In the genomic region with DNA sequence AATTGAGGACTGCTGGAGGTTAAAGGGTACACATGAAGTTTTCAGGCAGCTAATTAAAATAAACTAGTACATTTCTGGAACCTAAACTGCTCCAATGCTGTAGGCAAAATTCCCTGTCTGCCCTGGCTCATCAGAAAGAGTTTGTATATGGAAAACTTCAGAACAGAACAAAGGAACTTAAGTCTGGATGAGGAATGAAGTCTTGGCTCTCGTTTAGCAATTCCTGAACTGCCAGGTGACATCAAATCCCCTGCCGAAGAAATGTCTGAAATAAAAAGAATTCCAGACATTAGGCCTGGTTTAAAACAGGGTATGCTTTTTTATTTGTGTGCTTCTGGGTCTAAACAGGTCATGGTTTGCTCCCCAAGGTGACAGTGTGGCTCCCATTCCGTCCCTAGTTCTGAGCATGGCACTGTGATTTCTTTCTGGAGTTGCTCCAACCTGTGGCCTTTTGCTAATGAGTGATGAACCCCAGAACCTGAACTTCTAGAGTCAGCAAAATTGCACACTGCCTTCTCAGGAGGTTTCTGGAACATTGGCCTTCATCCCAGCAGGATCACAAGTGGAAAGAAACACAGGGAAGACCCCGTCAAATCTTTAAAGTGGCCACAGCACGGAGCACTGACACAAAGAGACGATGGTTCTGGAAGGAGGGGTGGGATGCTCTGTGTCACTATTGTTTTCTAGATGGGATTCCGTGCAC, we compare ENCODE assay signal across 12 cellular contexts.
DNase-seq lines count a peak whose midpoint lies in the region; ATAC-seq and TF ChIP-seq lines count a peak whose summit lies in the region.
"Had no signal": no experiment of that assay in that cellular context is flagged by ENCODE, and none has a peak within 500 bp of the region (broad histone marks: within the 10 kb centered on the region; RNA-seq: fewer than 3 reads in every experiment).

No MANE protein-coding gene starts in this region.

- peak overlapping the region; percentile 97; the same call in 2 of the 3 replicates for H2BK15ac ChIP-seq in IMR-90 (ENCODE audit: low read depth, low read length)

- no peaks in the 10 kb centered on the region for H3K27me3 ChIP-seq in IMR-90 (ENCODE audit: control insufficient read depth, insufficient read depth, low read length)
- H3K27me3 ChIP-seq in lower lobe of right lung (ENCODE audit: low read depth) = no peaks in the 10 kb centered on the region
- peaks cover 0 to 9% (median 0%) of the 10 kb centered on the region in 7 donors for H3K27me3 ChIP-seq in spleen (replicated peaks in 1 of 7)
- H3K27me3 ChIP-seq: body of pancreas had no signal

- H3K9me3 ChIP-seq in IMR-90 (ENCODE audit: control insufficient read depth, insufficient read depth, low read length) (no peaks in the 10 kb centered on the region), lower lobe of right lung (no peaks in the 10 kb centered on the region), spleen (no peaks in the 10 kb centered on the region)
- H3K9me3 ChIP-seq: body of pancreas had no signal

- peak overlapping the region; percentile 96 for H3K56ac ChIP-seq in IMR-90 (ENCODE audit: extremely low read depth, insufficient read depth, low read length)

- peak overlapping the region; percentile 82 for H3K18ac ChIP-seq in IMR-90 (ENCODE audit: low read depth, low read length)

- intact Hi-C loops in IMR-90 (cut with micrococcal nuclease) = loop anchor here (2.0 to 5.0 kb wide), 3 partner anchors 87 to 195 kb away; no protein-coding TSS in a partner anchor
- intact Hi-C loops in lower lobe of right lung (cut with DNase I) = no loop called here
- intact Hi-C loops in spleen (cut with DNase I; ENCODE audit: low total_unique reads) = loop anchor here (10.0 kb wide), 1 partner anchor 103 kb away; no protein-coding TSS in a partner anchor

- H2AK5ac ChIP-seq in IMR-90 (ENCODE audit: low read depth, low read length) = peak overlapping the region; percentile 98

- H3K27ac ChIP-seq in IMR-90 (ENCODE audit: insufficient read depth, low read length) (peak overlapping the region; percentile 100), caudate nucleus (ENCODE audit: low read depth, low read length) (peak overlapping the region; percentile 95), lower lobe of right lung (peak overlapping the region; percentile 83), spleen (peak overlapping the region in 7 of 8 donors; percentile 80 to 89 (median 84))

- H3K36me3 ChIP-seq in IMR-90 (ENCODE audit: control insufficient read depth, insufficient read depth, low read length) (peaks cover 14% of the 10 kb centered on the region), lower lobe of right lung (peaks cover 2% of the 10 kb centered on the region), spleen (peaks cover 0 to 7% (median 0%) of the 10 kb centered on the region in 6 donors)

- H3K79me1 ChIP-seq in IMR-90 (ENCODE audit: low read depth in 1 of 2, low read length in 2 of 2) = peaks cover 7 to 70% of the 10 kb centered on the region in 2 experiments; a peak in 3 of 4 replicates

- H3K9me1 ChIP-seq in IMR-90 (ENCODE audit: insufficient read depth, low read length) = peaks cover 7% of the 10 kb centered on the region; the same call in 1 of the 2 replicates

- TF ChIP-seq RAD21 in IMR-90 (IDR thresholded peaks at IDR 0.05; ENCODE audit: low read length) = no peak

- peak overlapping the region; percentile 77 for H3K4me2 ChIP-seq in IMR-90 (ENCODE audit: low read depth, low read length)

- H3K4ac ChIP-seq in IMR-90 (ENCODE audit: low read depth, low read length) = peak overlapping the region; percentile 97

- H3K4me1 ChIP-seq in IMR-90 (ENCODE audit: control insufficient read depth, insufficient read depth, low read length) (peaks cover 29% of the 10 kb centered on the region), lower lobe of right lung (peaks cover 66% of the 10 kb centered on the region), spleen (peaks cover 0 to 75% (median 38%) of the 10 kb centered on the region in 6 donors)

- H2AK9ac ChIP-seq in IMR-90 (replicated peaks; ENCODE audit: low read depth, low read length, poor library complexity) = peak overlapping the region; percentile 75

- dilution Hi-C loops in IMR-90 (cut with HindIII; ENCODE audit: low sequenced_read_pairs, unreplicated experiment) = no loop called here

- WGBS in IMR-90 (ENCODE audit: extremely low coverage in 2 of 2, insufficient read length in 1 of 2), 2 experiments = 14% methylated on average over 2 of the region's 7 CpGs; no CpG with 5 or more reads in 1 of the 2 experiments
- WGBS in spleen, 5 donors = 55 to 76% (median 57%) methylated on average over 7 of the region's 7 CpGs

- no peak for DNase-seq in IMR-90
- peak in 14 of 61 donors; percentile 21 to 80 (median 51) for DNase-seq in caudate nucleus (lab: John Stamatoyannopoulos, UW)
- DNase-seq in lower lobe of right lung = no peak
- no peak for DNase-seq in spleen
- no peak for DNase-seq in SHP77 treated with DMSO at 0.1 percent for 48 hours (lab: John Stamatoyannopoulos, UW)
- no peak for DNase-seq in stimulated activated CD4-positive, alpha-beta T cell treated with anti-CD3 and anti-CD28 coated beads, Interleukin-4, amount 100 ng/mL, for 4 hours
- DNase-seq in stimulated activated CD4-positive, alpha-beta T cell treated with anti-CD3 and anti-CD28 coated beads, Interleukin-12 subunit alpha, Interleukin-12 subunit beta, amount 100 ng/mL, for 4 hours = no peak
- DNase-seq: activated T-cell treated with anti-CD3 and anti-CD28 coated beads, Interleukin-2, amount 50 U/mL, for 4 hours; islet precursor cell had no signal

- H4K20me1 ChIP-seq in IMR-90 (ENCODE audit: insufficient read depth, low read length) = no peaks in the 10 kb centered on the region

- H2BK20ac ChIP-seq in IMR-90 (ENCODE audit: low read depth, low read length) = peak overlapping the region; percentile 95

- TF ChIP-seq CTCF in IMR-90 (conservative IDR thresholded peaks at IDR 0.05; ENCODE audit: low read depth, low read length) (no peak), lower lobe of right lung (IDR thresholded peaks at IDR 0.05) (no peak), spleen (IDR thresholded peaks at IDR 0.05 in 8 of 11, conservative IDR thresholded peaks at IDR 0.05 in 3 of 11) (no peak)

- no peak overlapping the region for H2AFZ ChIP-seq in IMR-90 (replicated peaks; ENCODE audit: low read length, poor library complexity)

- peak overlapping the region; percentile 75 to 87 for H4K8ac ChIP-seq in IMR-90 (ENCODE audit: low read depth in 2 of 2, low read length in 2 of 2)

- peak overlapping the region; percentile 97 for H2BK5ac ChIP-seq in IMR-90 (ENCODE audit: low read depth, low read length, poor library complexity, severe bottlenecking)

- H3K9ac ChIP-seq in IMR-90 (ENCODE audit: low read depth, low read length) = peak overlapping the region; percentile 96

- CTCF ChIA-PET in IMR-90 (lab: Yijun Ruan, JAX) = no interaction called here

- H3K14ac ChIP-seq in IMR-90 (replicated peaks; ENCODE audit: low read depth, low read length) = peak overlapping the region; percentile 97

- H4K5ac ChIP-seq in IMR-90 (ENCODE audit: low read depth, low read length) = peak overlapping the region; percentile 93; the same call in 1 of the 2 replicates

- ATAC-seq in IMR-90 (ENCODE audit: low read depth) (no peak), lower lobe of right lung (no peak), HG03432 (IDR thresholded peaks at IDR 0.05; ENCODE audit: unreplicated experiment) (no peak)
- ATAC-seq: activated CD4-positive, CD25-positive, alpha-beta regulatory T cell treated with anti-CD3 and anti-CD28 coated beads, Interleukin-2, amount 50 U/mL, for 24 hours; activated T-cell treated with anti-CD3 and anti-CD28 coated beads, Interleukin-2, amount 50 U/mL, for 4 hours; body of pancreas had no signal

- TF ChIP-seq POLR2A in IMR-90 (IDR thresholded peaks at IDR 0.05; ENCODE audit: low read depth, low read length) = no peak
- TF ChIP-seq POLR2A in spleen (IDR thresholded peaks at IDR 0.05) = no peak

- H4K91ac ChIP-seq in IMR-90 (ENCODE audit: insufficient read depth, low read depth, low read length) = peak overlapping the region; percentile 91

- BruUV-seq in IMR-90 (replicated peaks; lab: Mats Ljungman, UMichigan) = no TSS peak

- H3K4me3 ChIP-seq in IMR-90 (ENCODE audit: insufficient read depth, low read depth, low read length) (peak overlapping the region; percentile 57), lower lobe of right lung (peak overlapping the region; percentile 48), spleen (peak overlapping the region in 4 of 8 donors; percentile 32 to 68 (median 43))
- H3K4me3 ChIP-seq: body of pancreas had no signal

- in situ Hi-C loops in IMR-90 (cut with MboI; ENCODE audit: low sequenced_read_pairs) = loop anchor here (5.0 to 10.0 kb wide), 2 partner anchors 100 to 193 kb away; no protein-coding TSS in a partner anchor

- POLR2A ChIA-PET in IMR-90 (lab: Charles Lee; ENCODE audit: unreplicated experiment) = interaction anchor here (1.6 to 2.1 kb wide), 2 partner anchors 72 to 102 kb away, joined by 4 to 8 read pairs; no protein-coding TSS in a partner anchor

- H3K23ac ChIP-seq in IMR-90 (ENCODE audit: low read depth, low read length) = peak overlapping the region; percentile 98

- H2BK120ac ChIP-seq in IMR-90 (ENCODE audit: low read depth, low read length) = peak overlapping the region; percentile 94

TF ChIP-seq in IMR-90, 13 proteins besides CTCF, POLR2A, EP300 and RAD21:
- TF ChIP-seq FOS (IDR thresholded peaks at IDR 0.05; ENCODE audit: low read depth, low read length) (no peak), MAZ (IDR thresholded peaks at IDR 0.05; ENCODE audit: borderline replicate concordance, low read depth, low read length) (no peak)
- TF ChIP-seq, protein P1, sequence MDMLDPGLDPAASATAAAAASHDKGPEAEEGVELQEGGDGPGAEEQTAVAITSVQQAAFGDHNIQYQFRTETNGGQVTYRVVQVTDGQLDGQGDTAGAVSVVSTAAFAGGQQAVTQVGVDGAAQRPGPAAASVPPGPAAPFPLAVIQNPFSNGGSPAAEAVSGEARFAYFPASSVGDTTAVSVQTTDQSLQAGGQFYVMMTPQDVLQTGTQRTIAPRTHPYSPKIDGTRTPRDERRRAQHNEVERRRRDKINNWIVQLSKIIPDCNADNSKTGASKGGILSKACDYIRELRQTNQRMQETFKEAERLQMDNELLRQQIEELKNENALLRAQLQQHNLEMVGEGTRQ (IDR thresholded peaks at IDR 0.05; ENCODE audit: low read depth, low read length) = no peak
